ENCODE assay signal across 10 cellular contexts in the genomic region with DNA sequence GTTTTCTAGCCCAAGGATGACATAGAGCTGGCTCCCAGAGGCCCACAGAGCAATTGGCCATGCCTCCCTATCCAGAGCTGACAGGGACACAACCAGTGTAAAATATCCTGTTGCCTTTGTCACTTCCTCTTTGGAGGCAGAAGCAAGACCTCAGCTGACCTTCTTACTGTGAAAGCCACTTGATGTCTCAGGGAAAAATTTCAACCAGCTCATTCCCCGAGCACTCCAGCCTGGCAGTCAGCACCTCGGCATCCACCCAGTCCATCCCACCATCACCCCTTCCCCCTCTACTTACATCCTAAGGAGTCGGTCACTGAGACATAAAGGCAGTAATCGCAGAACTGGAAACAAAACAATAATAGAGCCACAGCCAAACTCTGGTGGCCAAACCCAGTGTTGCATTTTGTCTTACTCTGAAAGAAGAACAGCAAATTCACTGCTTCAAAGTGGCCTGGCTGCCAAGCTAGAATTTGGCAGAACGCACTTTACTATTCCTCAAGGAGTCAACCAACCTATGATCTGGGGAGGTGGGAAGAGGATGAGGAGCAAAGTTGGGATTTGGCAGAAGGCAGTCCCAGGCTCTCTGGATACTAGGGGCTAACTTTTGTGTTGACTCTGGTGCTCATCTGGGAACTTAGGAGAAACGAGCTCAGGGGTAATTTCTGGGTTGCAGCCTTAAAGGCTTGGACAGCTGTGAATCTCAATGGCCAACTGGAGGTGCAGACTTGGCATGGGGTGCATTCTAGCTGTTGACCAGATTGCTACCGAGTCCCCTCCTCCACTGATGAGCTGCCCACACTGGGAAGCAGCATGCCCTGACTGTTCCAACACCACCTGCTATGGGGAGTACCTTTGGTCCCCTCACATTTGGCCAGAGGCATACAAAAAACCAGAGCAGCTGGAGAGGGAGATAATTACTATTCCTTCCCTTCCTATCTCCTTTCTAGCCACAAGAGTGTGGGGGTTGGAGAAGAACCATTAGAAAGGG. TPM values are rescaled to one million over a fixed set of nuclear protein-coding genes. Genes with fewer than 3 reads are reported as not detected.
DNase-seq lines count a peak whose midpoint lies in the region; ATAC-seq and TF ChIP-seq lines count a peak whose summit lies in the region.
"Had no signal": no experiment of that assay in that cellular context is flagged by ENCODE, and none has a peak within 500 bp of the region (broad histone marks: within the 10 kb centered on the region; RNA-seq: fewer than 3 reads in every experiment).

No MANE protein-coding gene starts in this region.

- H3K4me3 ChIP-seq in GM12864 (ENCODE audit: low read depth, low read length) (no peak overlapping the region), fibroblast of the aortic adventitia (ENCODE audit: low read depth, low read length) (no peak overlapping the region), sigmoid colon (no peak overlapping the region)

- peaks cover 2% of the 10 kb centered on the region for H3K36me3 Mint-ChIP-seq in effector memory CD8-positive, alpha-beta T cell (ENCODE audit: insufficient read depth)

- no peak overlapping the region for H3K27ac Mint-ChIP-seq in effector memory CD8-positive, alpha-beta T cell
- H3K27ac Mint-ChIP-seq: endodermal cell had no signal

- ATAC-seq in effector memory CD8-positive, alpha-beta T cell (replicated peaks): no peak

- TF ChIP-seq EP300 in sigmoid colon (IDR thresholded peaks at IDR 0.05): no peak

- intact Hi-C loops in sigmoid colon (cut with DNase I): no loop called here
- intact Hi-C loops in posterior vena cava (cut with DNase I): loop anchor here in 1 of 2 donors (5.0 kb wide), 1 partner anchor 106 kb away; no protein-coding TSS in a partner anchor

- H3K9me3 ChIP-seq in sigmoid colon: no peaks in the 10 kb centered on the region

- DNase-seq in GM12864 (ENCODE audit: low read depth): no peak
- DNase-seq in fibroblast of the aortic adventitia (ENCODE audit: low read depth): peak; percentile 43
- peak; percentile 53 for DNase-seq in sigmoid colon
- no peak for DNase-seq in effector memory CD8-positive, alpha-beta T cell
- DNase-seq in OCI-M2 (lab: John Stamatoyannopoulos, UW; ENCODE audit: unreplicated experiment): no peak
- DNase-seq in posterior vena cava (ENCODE audit: low spot score): no peak
- DNase-seq: activated gamma-delta T cell, endodermal cell, retina had no signal

- TF ChIP-seq CTCF in GM12864 (IDR thresholded peaks at IDR 0.05; ENCODE audit: low read depth, low read length, missing control alignments): peak; percentile 6
- TF ChIP-seq CTCF in fibroblast of the aortic adventitia (IDR thresholded peaks at IDR 0.05; ENCODE audit: insufficient read depth, low read length): peak; percentile 36
- peak in 2 of 4 experiments; percentile 5 to 16 for TF ChIP-seq CTCF in sigmoid colon (IDR thresholded peaks at IDR 0.05)

- H3K9me3 Mint-ChIP-seq in effector memory CD8-positive, alpha-beta T cell: no peaks in the 10 kb centered on the region
- H3K9me3 Mint-ChIP-seq: endodermal cell had no signal

- no peak for TF ChIP-seq POLR2A in sigmoid colon (IDR thresholded peaks at IDR 0.05)

- peaks cover 0 to 35% (median 8%) of the 10 kb centered on the region in 4 donors for H3K36me3 ChIP-seq in sigmoid colon

- H3K27me3 Mint-ChIP-seq in effector memory CD8-positive, alpha-beta T cell: no peaks in the 10 kb centered on the region

- H3K27ac ChIP-seq in sigmoid colon: peak overlapping the region in 3 of 4 donors; percentile 38 to 88 (median 86)

- peaks cover 0 to 77% (median 40%) of the 10 kb centered on the region in 4 donors for H3K4me1 ChIP-seq in sigmoid colon

- 80 to 82% methylated on average over 7 of the region's 7 CpGs for WGBS in sigmoid colon, 2 donors

- H3K4me3 Mint-ChIP-seq in effector memory CD8-positive, alpha-beta T cell: no peak overlapping the region
- H3K4me3 Mint-ChIP-seq: endodermal cell had no signal

- H3K4me1 Mint-ChIP-seq in effector memory CD8-positive, alpha-beta T cell (ENCODE audit: low read depth in 2 of 2): no peaks in the 10 kb centered on the region

- no peaks in the 10 kb centered on the region for H3K27me3 ChIP-seq in sigmoid colon

TF ChIP-seq in PFSK-1, 5 proteins besides CTCF, POLR2A, EP300 and RAD21:
- TF ChIP-seq POLR2AphosphoS5 (IDR thresholded peaks at IDR 0.05; ENCODE audit: low read depth, low read length) (no peak), FOXP2 (optimal IDR thresholded peaks at IDR 0.05; ENCODE audit: borderline replicate concordance, extremely low read depth, extremely low read length, insufficient read depth) (peak; percentile 22)
- TF ChIP-seq, protein P1, sequence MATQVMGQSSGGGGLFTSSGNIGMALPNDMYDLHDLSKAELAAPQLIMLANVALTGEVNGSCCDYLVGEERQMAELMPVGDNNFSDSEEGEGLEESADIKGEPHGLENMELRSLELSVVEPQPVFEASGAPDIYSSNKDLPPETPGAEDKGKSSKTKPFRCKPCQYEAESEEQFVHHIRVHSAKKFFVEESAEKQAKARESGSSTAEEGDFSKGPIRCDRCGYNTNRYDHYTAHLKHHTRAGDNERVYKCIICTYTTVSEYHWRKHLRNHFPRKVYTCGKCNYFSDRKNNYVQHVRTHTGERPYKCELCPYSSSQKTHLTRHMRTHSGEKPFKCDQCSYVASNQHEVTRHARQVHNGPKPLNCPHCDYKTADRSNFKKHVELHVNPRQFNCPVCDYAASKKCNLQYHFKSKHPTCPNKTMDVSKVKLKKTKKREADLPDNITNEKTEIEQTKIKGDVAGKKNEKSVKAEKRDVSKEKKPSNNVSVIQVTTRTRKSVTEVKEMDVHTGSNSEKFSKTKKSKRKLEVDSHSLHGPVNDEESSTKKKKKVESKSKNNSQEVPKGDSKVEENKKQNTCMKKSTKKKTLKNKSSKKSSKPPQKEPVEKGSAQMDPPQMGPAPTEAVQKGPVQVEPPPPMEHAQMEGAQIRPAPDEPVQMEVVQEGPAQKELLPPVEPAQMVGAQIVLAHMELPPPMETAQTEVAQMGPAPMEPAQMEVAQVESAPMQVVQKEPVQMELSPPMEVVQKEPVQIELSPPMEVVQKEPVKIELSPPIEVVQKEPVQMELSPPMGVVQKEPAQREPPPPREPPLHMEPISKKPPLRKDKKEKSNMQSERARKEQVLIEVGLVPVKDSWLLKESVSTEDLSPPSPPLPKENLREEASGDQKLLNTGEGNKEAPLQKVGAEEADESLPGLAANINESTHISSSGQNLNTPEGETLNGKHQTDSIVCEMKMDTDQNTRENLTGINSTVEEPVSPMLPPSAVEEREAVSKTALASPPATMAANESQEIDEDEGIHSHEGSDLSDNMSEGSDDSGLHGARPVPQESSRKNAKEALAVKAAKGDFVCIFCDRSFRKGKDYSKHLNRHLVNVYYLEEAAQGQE (IDR thresholded peaks at IDR 0.05; ENCODE audit: insufficient read depth in 1 of 2, low read depth in 2 of 2, low read length in 2 of 2): no peak
TF ChIP-seq in PFSK-1: peak in this region for 1.

RNA-seq across cellular contexts. Expression of a gene that starts 13.7 kb away (rescaled TPM):
- not detected for polyA plus RNA-seq in PFSK-1 (2012; ENCODE audit: insufficient read length, low read depth)
- total RNA-seq in fibroblast of the aortic adventitia (ENCODE audit: low replicate concordance) (under 0.01 TPM in 1 of 2 replicates, not detected in the other), sigmoid colon (1 to 10 TPM; 2.8 to 5.1 (median 4.9) TPM), posterior vena cava (under 1 TPM; 0.37 to 0.52 TPM)
- 1 to 10 TPM in 1 of 3 donors, not detected in 2; 1.3 TPM for polyA plus RNA-seq in sigmoid colon
- total RNA-seq: endodermal cell had no signal

Comparison
In these comparisons a context has a peak if more than half of its experiments do, and no peak if none do; other contexts are left out.
1. DNase-seq: peak in fibroblast of the aortic adventitia (single experiment) and sigmoid colon (single experiment); none in GM12864 (single experiment), effector memory CD8-positive, alpha-beta T cell (0 of 3), OCI-M2 (single experiment) and posterior vena cava (single experiment).